Comparison of ENCODE assay signal across 1 cellular context in the genomic region with DNA sequence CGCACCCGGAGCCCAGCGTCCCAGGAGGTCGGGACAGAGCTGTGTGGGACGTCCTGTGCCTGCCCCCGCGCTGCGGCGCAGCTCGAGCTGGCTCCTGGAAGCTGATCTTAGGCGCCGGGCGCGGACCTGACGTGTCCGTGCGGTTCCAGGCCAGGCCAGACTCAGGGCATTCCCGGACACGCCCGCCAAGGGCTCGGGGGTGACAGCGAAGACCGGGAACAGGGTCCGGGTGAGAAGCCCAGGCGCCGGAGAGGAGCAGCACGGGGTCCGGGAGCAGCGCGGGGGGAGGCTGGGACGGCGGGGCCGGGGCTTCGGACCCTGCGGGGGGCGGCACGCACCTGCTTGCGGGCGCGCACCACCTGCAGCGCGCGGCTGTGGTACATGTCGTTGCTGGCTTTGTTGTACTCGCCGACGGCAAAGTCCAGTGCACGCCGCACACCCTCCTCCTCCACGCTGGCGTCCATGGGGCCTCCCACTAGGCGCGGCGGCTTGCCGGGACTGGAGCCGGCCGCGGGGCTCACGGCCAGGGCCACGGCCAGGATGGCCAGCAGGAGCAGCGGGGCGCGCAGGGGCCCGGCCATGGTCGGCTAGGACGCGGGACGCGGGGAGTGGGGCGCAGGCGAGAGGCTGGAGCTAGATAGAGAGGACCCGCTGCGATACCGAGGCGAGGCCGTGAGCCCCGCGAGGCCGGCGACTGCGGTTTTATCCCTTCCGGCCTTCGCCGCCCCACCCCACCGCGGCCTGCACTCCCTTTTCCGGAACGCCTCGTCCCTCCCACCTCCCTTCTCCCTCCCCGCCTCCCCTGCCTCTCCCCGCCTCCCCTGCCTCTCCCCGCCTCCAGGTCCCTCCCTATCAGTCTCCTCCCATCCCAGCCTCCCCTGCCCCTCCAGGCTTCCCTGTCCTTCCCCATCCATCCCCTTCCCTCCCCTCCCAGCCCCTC.
TF ChIP-seq lines count a peak whose summit lies in the region.

A gene with protein sequence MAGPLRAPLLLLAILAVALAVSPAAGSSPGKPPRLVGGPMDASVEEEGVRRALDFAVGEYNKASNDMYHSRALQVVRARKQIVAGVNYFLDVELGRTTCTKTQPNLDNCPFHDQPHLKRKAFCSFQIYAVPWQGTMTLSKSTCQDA (minus strand): TSS at position 674 of the 940 bp plus-strand sequence. CDS start 93 bp downstream, at position 581.

TF ChIP-seq in H1, 55 proteins besides CTCF, POLR2A, EP300 and RAD21 (continues in another document):
- no peak for TF ChIP-seq TAF7 (optimal IDR thresholded peaks at IDR 0.05; ENCODE audit: borderline replicate concordance, low read depth, low read length)
- no peak for TF ChIP-seq ZNF274 (IDR thresholded peaks at IDR 0.05; ENCODE audit: borderline replicate concordance, extremely low read depth, low read length)
- no peak for TF ChIP-seq BRCA1 (IDR thresholded peaks at IDR 0.05; ENCODE audit: low read depth, low read length)
- TF ChIP-seq CBX8 (IDR thresholded peaks at IDR 0.05; ENCODE audit: borderline replicate concordance, low read depth, low read length), result no peak
- peak; percentile 100 for TF ChIP-seq KDM4A (IDR thresholded peaks at IDR 0.05; ENCODE audit: low read depth, low read length, severe bottlenecking)
- no peak for TF ChIP-seq HDAC2 (IDR thresholded peaks at IDR 0.05; ENCODE audit: borderline replicate concordance in 1 of 2, low read depth in 2 of 2, low read length in 2 of 2)
- no peak for TF ChIP-seq TCF12 (IDR thresholded peaks at IDR 0.05; ENCODE audit: low read depth, low read length)
- TF ChIP-seq, protein P1, sequence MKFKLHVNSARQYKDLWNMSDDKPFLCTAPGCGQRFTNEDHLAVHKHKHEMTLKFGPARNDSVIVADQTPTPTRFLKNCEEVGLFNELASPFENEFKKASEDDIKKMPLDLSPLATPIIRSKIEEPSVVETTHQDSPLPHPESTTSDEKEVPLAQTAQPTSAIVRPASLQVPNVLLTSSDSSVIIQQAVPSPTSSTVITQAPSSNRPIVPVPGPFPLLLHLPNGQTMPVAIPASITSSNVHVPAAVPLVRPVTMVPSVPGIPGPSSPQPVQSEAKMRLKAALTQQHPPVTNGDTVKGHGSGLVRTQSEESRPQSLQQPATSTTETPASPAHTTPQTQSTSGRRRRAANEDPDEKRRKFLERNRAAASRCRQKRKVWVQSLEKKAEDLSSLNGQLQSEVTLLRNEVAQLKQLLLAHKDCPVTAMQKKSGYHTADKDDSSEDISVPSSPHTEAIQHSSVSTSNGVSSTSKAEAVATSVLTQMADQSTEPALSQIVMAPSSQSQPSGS (IDR thresholded peaks at IDR 0.05; ENCODE audit: low read length), result no peak
- TF ChIP-seq, protein P2, sequence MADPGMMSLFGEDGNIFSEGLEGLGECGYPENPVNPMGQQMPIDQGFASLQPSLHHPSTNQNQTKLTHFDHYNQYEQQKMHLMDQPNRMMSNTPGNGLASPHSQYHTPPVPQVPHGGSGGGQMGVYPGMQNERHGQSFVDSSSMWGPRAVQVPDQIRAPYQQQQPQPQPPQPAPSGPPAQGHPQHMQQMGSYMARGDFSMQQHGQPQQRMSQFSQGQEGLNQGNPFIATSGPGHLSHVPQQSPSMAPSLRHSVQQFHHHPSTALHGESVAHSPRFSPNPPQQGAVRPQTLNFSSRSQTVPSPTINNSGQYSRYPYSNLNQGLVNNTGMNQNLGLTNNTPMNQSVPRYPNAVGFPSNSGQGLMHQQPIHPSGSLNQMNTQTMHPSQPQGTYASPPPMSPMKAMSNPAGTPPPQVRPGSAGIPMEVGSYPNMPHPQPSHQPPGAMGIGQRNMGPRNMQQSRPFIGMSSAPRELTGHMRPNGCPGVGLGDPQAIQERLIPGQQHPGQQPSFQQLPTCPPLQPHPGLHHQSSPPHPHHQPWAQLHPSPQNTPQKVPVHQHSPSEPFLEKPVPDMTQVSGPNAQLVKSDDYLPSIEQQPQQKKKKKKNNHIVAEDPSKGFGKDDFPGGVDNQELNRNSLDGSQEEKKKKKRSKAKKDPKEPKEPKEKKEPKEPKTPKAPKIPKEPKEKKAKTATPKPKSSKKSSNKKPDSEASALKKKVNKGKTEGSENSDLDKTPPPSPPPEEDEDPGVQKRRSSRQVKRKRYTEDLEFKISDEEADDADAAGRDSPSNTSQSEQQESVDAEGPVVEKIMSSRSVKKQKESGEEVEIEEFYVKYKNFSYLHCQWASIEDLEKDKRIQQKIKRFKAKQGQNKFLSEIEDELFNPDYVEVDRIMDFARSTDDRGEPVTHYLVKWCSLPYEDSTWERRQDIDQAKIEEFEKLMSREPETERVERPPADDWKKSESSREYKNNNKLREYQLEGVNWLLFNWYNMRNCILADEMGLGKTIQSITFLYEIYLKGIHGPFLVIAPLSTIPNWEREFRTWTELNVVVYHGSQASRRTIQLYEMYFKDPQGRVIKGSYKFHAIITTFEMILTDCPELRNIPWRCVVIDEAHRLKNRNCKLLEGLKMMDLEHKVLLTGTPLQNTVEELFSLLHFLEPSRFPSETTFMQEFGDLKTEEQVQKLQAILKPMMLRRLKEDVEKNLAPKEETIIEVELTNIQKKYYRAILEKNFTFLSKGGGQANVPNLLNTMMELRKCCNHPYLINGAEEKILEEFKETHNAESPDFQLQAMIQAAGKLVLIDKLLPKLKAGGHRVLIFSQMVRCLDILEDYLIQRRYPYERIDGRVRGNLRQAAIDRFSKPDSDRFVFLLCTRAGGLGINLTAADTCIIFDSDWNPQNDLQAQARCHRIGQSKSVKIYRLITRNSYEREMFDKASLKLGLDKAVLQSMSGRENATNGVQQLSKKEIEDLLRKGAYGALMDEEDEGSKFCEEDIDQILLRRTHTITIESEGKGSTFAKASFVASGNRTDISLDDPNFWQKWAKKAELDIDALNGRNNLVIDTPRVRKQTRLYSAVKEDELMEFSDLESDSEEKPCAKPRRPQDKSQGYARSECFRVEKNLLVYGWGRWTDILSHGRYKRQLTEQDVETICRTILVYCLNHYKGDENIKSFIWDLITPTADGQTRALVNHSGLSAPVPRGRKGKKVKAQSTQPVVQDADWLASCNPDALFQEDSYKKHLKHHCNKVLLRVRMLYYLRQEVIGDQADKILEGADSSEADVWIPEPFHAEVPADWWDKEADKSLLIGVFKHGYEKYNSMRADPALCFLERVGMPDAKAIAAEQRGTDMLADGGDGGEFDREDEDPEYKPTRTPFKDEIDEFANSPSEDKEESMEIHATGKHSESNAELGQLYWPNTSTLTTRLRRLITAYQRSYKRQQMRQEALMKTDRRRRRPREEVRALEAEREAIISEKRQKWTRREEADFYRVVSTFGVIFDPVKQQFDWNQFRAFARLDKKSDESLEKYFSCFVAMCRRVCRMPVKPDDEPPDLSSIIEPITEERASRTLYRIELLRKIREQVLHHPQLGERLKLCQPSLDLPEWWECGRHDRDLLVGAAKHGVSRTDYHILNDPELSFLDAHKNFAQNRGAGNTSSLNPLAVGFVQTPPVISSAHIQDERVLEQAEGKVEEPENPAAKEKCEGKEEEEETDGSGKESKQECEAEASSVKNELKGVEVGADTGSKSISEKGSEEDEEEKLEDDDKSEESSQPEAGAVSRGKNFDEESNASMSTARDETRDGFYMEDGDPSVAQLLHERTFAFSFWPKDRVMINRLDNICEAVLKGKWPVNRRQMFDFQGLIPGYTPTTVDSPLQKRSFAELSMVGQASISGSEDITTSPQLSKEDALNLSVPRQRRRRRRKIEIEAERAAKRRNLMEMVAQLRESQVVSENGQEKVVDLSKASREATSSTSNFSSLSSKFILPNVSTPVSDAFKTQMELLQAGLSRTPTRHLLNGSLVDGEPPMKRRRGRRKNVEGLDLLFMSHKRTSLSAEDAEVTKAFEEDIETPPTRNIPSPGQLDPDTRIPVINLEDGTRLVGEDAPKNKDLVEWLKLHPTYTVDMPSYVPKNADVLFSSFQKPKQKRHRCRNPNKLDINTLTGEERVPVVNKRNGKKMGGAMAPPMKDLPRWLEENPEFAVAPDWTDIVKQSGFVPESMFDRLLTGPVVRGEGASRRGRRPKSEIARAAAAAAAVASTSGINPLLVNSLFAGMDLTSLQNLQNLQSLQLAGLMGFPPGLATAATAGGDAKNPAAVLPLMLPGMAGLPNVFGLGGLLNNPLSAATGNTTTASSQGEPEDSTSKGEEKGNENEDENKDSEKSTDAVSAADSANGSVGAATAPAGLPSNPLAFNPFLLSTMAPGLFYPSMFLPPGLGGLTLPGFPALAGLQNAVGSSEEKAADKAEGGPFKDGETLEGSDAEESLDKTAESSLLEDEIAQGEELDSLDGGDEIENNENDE (IDR thresholded peaks at IDR 0.05; ENCODE audit: insufficient replicate concordance, low read length), result no peak
- no peak for TF ChIP-seq EZH2 (IDR thresholded peaks at IDR 0.05; ENCODE audit: low read depth, low read length, severe bottlenecking)
- no peak for TF ChIP-seq SAP30 (IDR thresholded peaks at IDR 0.05; ENCODE audit: insufficient read depth, insufficient replicate concordance, low read length)
- TF ChIP-seq SP1 (IDR thresholded peaks at IDR 0.05; ENCODE audit: low read depth, low read length), result no peak
- no peak for TF ChIP-seq CHD1 (IDR thresholded peaks at IDR 0.05; ENCODE audit: low read depth, low read length)
- TF ChIP-seq CBX5 (IDR thresholded peaks at IDR 0.05; ENCODE audit: low read depth, low read length), result no peak
- no peak for TF ChIP-seq TBP (IDR thresholded peaks at IDR 0.05; ENCODE audit: low read depth, low read length)
- peak; percentile 65 for TF ChIP-seq PHF8 (conservative IDR thresholded peaks at IDR 0.05; ENCODE audit: low read depth, low read length)
- peak; percentile 94 for TF ChIP-seq ASH2L (IDR thresholded peaks at IDR 0.05; ENCODE audit: low read length)
- TF ChIP-seq SIX5 (IDR thresholded peaks at IDR 0.05; ENCODE audit: low read depth, low read length), result no peak
- TF ChIP-seq CTBP2 (IDR thresholded peaks at IDR 0.05; ENCODE audit: borderline replicate concordance, insufficient read depth, insufficient read length, low read length), result no peak
- peak; percentile 69 for TF ChIP-seq CREB1 (IDR thresholded peaks at IDR 0.05)
- TF ChIP-seq KDM1A (IDR thresholded peaks at IDR 0.05; ENCODE audit: borderline replicate concordance, low read length), result 0 out of 2 replicates have a peak, but pooled peaks have one; percentile 49
- no peak for TF ChIP-seq POLR2AphosphoS5 (IDR thresholded peaks at IDR 0.05; ENCODE audit: low read depth, low read length)
- TF ChIP-seq EGR1 (IDR thresholded peaks at IDR 0.05; ENCODE audit: borderline replicate concordance, low read depth, low read length), result peak; percentile 71; the same call in 1 of the 2 replicates
- TF ChIP-seq, protein P3, sequence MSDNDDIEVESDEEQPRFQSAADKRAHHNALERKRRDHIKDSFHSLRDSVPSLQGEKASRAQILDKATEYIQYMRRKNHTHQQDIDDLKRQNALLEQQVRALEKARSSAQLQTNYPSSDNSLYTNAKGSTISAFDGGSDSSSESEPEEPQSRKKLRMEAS (IDR thresholded peaks at IDR 0.05), result peak; percentile 61
- no peak for TF ChIP-seq SIRT6 (IDR thresholded peaks at IDR 0.05; ENCODE audit: low read length)
- TF ChIP-seq, protein P4, sequence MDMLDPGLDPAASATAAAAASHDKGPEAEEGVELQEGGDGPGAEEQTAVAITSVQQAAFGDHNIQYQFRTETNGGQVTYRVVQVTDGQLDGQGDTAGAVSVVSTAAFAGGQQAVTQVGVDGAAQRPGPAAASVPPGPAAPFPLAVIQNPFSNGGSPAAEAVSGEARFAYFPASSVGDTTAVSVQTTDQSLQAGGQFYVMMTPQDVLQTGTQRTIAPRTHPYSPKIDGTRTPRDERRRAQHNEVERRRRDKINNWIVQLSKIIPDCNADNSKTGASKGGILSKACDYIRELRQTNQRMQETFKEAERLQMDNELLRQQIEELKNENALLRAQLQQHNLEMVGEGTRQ (IDR thresholded peaks at IDR 0.05; ENCODE audit: low read length), result no peak
- 0 out of 2 replicates have a peak, but pooled peaks have one; percentile 21 for TF ChIP-seq SUZ12 (IDR thresholded peaks at IDR 0.05; ENCODE audit: low read length)
- TF ChIP-seq FOSL1 (IDR thresholded peaks at IDR 0.05; ENCODE audit: insufficient read depth, low read depth, low read length), result no peak
- TF ChIP-seq MAFK (IDR thresholded peaks at IDR 0.05; ENCODE audit: low read depth, low read length), result no peak
- TF ChIP-seq RFX5 (IDR thresholded peaks at IDR 0.05; ENCODE audit: borderline replicate concordance, low read depth, low read length), result no peak
- TF ChIP-seq YY1 (IDR thresholded peaks at IDR 0.05; ENCODE audit: low read depth, low read length), result peak; percentile 33; the same call in 1 of the 2 replicates
- TF ChIP-seq JUN (IDR thresholded peaks at IDR 0.05; ENCODE audit: low read depth, low read length), result no peak
- TF ChIP-seq BACH1 (IDR thresholded peaks at IDR 0.05; ENCODE audit: low read length), result no peak
- TF ChIP-seq CEBPB (IDR thresholded peaks at IDR 0.05; ENCODE audit: low read depth, low read length), result no peak
- no peak for TF ChIP-seq SP2 (IDR thresholded peaks at IDR 0.05; ENCODE audit: low read length)
- TF ChIP-seq KDM5A (IDR thresholded peaks at IDR 0.05; ENCODE audit: low read length), result no peak
- no peak for TF ChIP-seq GTF2F1 (IDR thresholded peaks at IDR 0.05; ENCODE audit: borderline replicate concordance, low read depth, low read length)
- no peak for TF ChIP-seq HDAC6 (IDR thresholded peaks at IDR 0.05; ENCODE audit: low read depth, low read length)
- no peak for TF ChIP-seq RXRA (IDR thresholded peaks at IDR 0.05; ENCODE audit: insufficient read depth, low read depth, low read length)
- no peak for TF ChIP-seq NANOG (IDR thresholded peaks at IDR 0.05; ENCODE audit: insufficient read depth, low read depth, low read length, poor library complexity, severe bottlenecking)
- TF ChIP-seq CHD2 (IDR thresholded peaks at IDR 0.05; ENCODE audit: low read length), result no peak
- TF ChIP-seq, protein P5, sequence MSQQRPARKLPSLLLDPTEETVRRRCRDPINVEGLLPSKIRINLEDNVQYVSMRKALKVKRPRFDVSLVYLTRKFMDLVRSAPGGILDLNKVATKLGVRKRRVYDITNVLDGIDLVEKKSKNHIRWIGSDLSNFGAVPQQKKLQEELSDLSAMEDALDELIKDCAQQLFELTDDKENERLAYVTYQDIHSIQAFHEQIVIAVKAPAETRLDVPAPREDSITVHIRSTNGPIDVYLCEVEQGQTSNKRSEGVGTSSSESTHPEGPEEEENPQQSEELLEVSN (IDR thresholded peaks at IDR 0.05), result peak; percentile 37; the same call in 1 of the 2 replicates
- TF ChIP-seq, protein P6, sequence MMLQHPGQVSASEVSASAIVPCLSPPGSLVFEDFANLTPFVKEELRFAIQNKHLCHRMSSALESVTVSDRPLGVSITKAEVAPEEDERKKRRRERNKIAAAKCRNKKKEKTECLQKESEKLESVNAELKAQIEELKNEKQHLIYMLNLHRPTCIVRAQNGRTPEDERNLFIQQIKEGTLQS (IDR thresholded peaks at IDR 0.05; ENCODE audit: insufficient read depth, low read depth, low read length), result 0 out of 2 replicates have a peak, but pooled peaks have one; percentile 14
- TF ChIP-seq GABPA (IDR thresholded peaks at IDR 0.05; ENCODE audit: borderline replicate concordance, insufficient read depth, low read length), result no peak
- no peak for TF ChIP-seq TEAD4 (IDR thresholded peaks at IDR 0.05; ENCODE audit: low read depth, low read length)
- no peak for TF ChIP-seq BCL11A (IDR thresholded peaks at IDR 0.05; ENCODE audit: low read depth in 2 of 2, low read length in 2 of 2)
- no peak for TF ChIP-seq SRF (IDR thresholded peaks at IDR 0.05; ENCODE audit: low read depth, low read length)
- peak; percentile 57 for TF ChIP-seq RNF2 (IDR thresholded peaks at IDR 0.05; ENCODE audit: borderline replicate concordance, low read depth, low read length, missing control alignments, poor library complexity, severe bottlenecking)
- TF ChIP-seq RBBP5 (IDR thresholded peaks at IDR 0.05; ENCODE audit: borderline replicate concordance, low read depth, low read length), result peak; percentile 97
- TF ChIP-seq JUND (IDR thresholded peaks at IDR 0.05; ENCODE audit: low read length), result no peak
- no peak for TF ChIP-seq POU5F1 (IDR thresholded peaks at IDR 0.05; ENCODE audit: low read depth, low read length)
- TF ChIP-seq SP4 (IDR thresholded peaks at IDR 0.05; ENCODE audit: low read length), result no peak
- TF ChIP-seq NRF1 (IDR thresholded peaks at IDR 0.05; ENCODE audit: low read depth, low read length), result no peak
